ENCODE assay signal across 1 cellular context in the genomic region with DNA sequence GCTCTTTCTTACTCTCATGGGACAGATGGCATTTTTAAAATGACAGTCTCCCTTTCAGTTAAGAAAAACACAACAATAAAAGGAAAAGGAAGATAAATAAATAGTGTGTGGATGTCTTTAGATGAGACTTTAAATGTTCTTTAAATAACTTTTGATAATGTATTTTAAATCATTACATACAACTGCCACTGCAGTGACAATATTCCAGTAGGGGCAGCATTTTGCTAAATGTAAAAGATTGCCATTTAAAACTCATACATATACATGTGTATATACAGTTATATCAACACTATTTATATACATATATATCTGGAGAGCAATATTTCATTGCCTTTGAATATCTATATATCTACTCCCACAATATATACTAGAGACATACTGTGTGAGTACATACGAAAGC.
TF ChIP-seq lines count a peak whose summit lies in the region.

No MANE protein-coding gene starts in this region.

TF ChIP-seq in GM23338, 12 proteins besides CTCF, POLR2A, EP300 and RAD21 (continued from another document):
- TF ChIP-seq, protein P1, sequence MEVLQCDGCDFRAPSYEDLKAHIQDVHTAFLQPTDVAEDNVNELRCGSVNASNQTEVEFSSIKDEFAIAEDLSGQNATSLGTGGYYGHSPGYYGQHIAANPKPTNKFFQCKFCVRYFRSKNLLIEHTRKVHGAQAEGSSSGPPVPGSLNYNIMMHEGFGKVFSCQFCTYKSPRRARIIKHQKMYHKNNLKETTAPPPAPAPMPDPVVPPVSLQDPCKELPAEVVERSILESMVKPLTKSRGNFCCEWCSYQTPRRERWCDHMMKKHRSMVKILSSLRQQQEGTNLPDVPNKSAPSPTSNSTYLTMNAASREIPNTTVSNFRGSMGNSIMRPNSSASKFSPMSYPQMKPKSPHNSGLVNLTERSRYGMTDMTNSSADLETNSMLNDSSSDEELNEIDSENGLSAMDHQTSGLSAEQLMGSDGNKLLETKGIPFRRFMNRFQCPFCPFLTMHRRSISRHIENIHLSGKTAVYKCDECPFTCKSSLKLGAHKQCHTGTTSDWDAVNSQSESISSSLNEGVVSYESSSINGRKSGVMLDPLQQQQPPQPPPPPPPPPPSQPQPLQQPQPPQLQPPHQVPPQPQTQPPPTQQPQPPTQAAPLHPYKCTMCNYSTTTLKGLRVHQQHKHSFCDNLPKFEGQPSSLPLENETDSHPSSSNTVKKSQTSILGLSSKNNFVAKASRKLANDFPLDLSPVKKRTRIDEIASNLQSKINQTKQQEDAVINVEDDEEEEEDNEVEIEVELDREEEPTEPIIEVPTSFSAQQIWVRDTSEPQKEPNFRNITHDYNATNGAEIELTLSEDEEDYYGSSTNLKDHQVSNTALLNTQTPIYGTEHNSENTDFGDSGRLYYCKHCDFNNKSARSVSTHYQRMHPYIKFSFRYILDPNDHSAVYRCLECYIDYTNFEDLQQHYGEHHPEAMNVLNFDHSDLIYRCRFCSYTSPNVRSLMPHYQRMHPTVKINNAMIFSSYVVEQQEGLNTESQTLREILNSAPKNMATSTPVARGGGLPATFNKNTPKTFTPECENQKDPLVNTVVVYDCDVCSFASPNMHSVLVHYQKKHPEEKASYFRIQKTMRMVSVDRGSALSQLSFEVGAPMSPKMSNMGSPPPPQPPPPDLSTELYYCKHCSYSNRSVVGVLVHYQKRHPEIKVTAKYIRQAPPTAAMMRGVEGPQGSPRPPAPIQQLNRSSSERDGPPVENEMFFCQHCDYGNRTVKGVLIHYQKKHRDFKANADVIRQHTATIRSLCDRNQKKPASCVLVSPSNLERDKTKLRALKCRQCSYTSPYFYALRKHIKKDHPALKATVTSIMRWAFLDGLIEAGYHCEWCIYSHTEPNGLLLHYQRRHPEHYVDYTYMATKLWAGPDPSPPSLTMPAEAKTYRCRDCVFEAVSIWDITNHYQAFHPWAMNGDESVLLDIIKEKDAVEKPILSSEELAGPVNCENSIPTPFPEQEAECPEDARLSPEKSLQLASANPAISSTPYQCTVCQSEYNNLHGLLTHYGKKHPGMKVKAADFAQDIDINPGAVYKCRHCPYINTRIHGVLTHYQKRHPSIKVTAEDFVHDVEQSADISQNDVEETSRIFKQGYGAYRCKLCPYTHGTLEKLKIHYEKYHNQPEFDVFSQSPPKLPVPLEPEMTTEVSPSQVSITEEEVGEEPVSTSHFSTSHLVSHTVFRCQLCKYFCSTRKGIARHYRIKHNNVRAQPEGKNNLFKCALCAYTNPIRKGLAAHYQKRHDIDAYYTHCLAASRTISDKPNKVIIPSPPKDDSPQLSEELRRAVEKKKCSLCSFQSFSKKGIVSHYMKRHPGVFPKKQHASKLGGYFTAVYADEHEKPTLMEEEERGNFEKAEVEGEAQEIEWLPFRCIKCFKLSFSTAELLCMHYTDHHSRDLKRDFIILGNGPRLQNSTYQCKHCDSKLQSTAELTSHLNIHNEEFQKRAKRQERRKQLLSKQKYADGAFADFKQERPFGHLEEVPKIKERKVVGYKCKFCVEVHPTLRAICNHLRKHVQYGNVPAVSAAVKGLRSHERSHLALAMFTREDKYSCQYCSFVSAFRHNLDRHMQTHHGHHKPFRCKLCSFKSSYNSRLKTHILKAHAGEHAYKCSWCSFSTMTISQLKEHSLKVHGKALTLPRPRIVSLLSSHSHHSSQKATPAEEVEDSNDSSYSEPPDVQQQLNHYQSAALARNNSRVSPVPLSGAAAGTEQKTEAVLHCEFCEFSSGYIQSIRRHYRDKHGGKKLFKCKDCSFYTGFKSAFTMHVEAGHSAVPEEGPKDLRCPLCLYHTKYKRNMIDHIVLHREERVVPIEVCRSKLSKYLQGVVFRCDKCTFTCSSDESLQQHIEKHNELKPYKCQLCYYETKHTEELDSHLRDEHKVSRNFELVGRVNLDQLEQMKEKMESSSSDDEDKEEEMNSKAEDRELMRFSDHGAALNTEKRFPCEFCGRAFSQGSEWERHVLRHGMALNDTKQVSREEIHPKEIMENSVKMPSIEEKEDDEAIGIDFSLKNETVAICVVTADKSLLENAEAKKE (CRISPR knock-in tag; IDR thresholded peaks at IDR 0.05): no peak
- TF ChIP-seq, protein P2, sequence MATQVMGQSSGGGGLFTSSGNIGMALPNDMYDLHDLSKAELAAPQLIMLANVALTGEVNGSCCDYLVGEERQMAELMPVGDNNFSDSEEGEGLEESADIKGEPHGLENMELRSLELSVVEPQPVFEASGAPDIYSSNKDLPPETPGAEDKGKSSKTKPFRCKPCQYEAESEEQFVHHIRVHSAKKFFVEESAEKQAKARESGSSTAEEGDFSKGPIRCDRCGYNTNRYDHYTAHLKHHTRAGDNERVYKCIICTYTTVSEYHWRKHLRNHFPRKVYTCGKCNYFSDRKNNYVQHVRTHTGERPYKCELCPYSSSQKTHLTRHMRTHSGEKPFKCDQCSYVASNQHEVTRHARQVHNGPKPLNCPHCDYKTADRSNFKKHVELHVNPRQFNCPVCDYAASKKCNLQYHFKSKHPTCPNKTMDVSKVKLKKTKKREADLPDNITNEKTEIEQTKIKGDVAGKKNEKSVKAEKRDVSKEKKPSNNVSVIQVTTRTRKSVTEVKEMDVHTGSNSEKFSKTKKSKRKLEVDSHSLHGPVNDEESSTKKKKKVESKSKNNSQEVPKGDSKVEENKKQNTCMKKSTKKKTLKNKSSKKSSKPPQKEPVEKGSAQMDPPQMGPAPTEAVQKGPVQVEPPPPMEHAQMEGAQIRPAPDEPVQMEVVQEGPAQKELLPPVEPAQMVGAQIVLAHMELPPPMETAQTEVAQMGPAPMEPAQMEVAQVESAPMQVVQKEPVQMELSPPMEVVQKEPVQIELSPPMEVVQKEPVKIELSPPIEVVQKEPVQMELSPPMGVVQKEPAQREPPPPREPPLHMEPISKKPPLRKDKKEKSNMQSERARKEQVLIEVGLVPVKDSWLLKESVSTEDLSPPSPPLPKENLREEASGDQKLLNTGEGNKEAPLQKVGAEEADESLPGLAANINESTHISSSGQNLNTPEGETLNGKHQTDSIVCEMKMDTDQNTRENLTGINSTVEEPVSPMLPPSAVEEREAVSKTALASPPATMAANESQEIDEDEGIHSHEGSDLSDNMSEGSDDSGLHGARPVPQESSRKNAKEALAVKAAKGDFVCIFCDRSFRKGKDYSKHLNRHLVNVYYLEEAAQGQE (IDR thresholded peaks at IDR 0.05; ENCODE audit: unreplicated experiment): no peak
